ENCODE assay signal across 19 cellular contexts in genomic region chrX:53022381-53022780, GRCh38. TPM values are rescaled to one million over a fixed set of nuclear protein-coding genes. Genes with fewer than 3 reads are reported as not detected.
DNase-seq lines count a peak whose midpoint lies in the region; ATAC-seq and TF ChIP-seq lines count a peak whose summit lies in the region.
"Had no signal": no experiment of that assay in that cellular context is flagged by ENCODE, and none has a peak within 500 bp of the region (broad histone marks: within the 10 kb centered on the region; RNA-seq: fewer than 3 reads in every experiment).

No MANE protein-coding gene starts in this region.

- no peaks in the 10 kb centered on the region for H3K4me1 Mint-ChIP-seq in activated CD4-positive, alpha-beta T cell treated with anti-CD3 and anti-CD28 coated beads, Interleukin-2, amount 10 ng/mL, durations not matched to agents 24 days and 14 days
- H3K4me1 Mint-ChIP-seq in endodermal cell, result peaks cover 3% of the 10 kb centered on the region
- H3K4me1 Mint-ChIP-seq in nephron progenitor cell, result peaks cover 4% of the 10 kb centered on the region
- H3K4me1 Mint-ChIP-seq in progenitor cell of endocrine pancreas (ENCODE audit: low read depth), result no peaks in the 10 kb centered on the region
- H3K4me1 Mint-ChIP-seq in naive thymus-derived CD4-positive, alpha-beta T cell, result no peaks in the 10 kb centered on the region

- H3K36me3 ChIP-seq in endodermal cell (ENCODE audit: control insufficient read depth, insufficient read depth, low read length), result no peaks in the 10 kb centered on the region
- H3K36me3 ChIP-seq in naive thymus-derived CD4-positive, alpha-beta T cell (ENCODE audit: control insufficient read depth in 2 of 3, insufficient read depth in 3 of 3, low read length in 3 of 3), result no peaks in the 10 kb centered on the region
- no peaks in the 10 kb centered on the region for H3K36me3 ChIP-seq in suprapubic skin

- H3K27me3 ChIP-seq in endodermal cell (ENCODE audit: control insufficient read depth, insufficient read depth, low read length, poor library complexity, severe bottlenecking) (no peaks in the 10 kb centered on the region), suprapubic skin (peaks cover 5% of the 10 kb centered on the region)
- no peaks in the 10 kb centered on the region for H3K27me3 ChIP-seq in naive thymus-derived CD4-positive, alpha-beta T cell (ENCODE audit: control insufficient read depth in 2 of 2, insufficient read depth in 2 of 2, low read length in 2 of 2)

- TF ChIP-seq CTCF in endodermal cell (conservative IDR thresholded peaks at IDR 0.05), result no peak
- TF ChIP-seq CTCF in nephron progenitor cell (IDR thresholded peaks at IDR 0.05), result no peak
- no peak for TF ChIP-seq CTCF in progenitor cell of endocrine pancreas (IDR thresholded peaks at IDR 0.05; ENCODE audit: unreplicated experiment)
- no peak for TF ChIP-seq CTCF in coronary artery (IDR thresholded peaks at IDR 0.05)
- no peak for TF ChIP-seq CTCF in suprapubic skin (IDR thresholded peaks at IDR 0.05)

- DNase-seq in activated CD4-positive, alpha-beta T cell treated with anti-CD3 and anti-CD28 coated beads, Interleukin-2, amount 10 ng/mL, durations not matched to agents 24 days and 14 days, result peak; percentile 20
- DNase-seq in activated CD4-positive, alpha-beta T cell treated with anti-CD3 and anti-CD28 coated beads, Interleukin-2, amount 50 U/mL, for 4 hours, result no peak
- DNase-seq in endodermal cell (peak; percentile 70), nephron progenitor cell (no peak), progenitor cell of endocrine pancreas (ENCODE audit: low spot score, unreplicated experiment) (no peak), coronary artery (ENCODE audit: low spot score) (no peak), suprapubic skin (ENCODE audit: low spot score in 2 of 2) (no peak)
- DNase-seq in naive thymus-derived CD4-positive, alpha-beta T cell, result no peak
- DNase-seq: AML-193; CD4-positive, alpha-beta T cell; GDM1; GOT3; H7; HFFc6 had no signal

- CTCF ChIA-PET in naive thymus-derived CD4-positive, alpha-beta T cell (lab: Charles Lee), result no interaction called here

- H3K4me1 ChIP-seq in endodermal cell (ENCODE audit: control insufficient read depth, insufficient read depth, low read length) (no peaks in the 10 kb centered on the region), suprapubic skin (no peaks in the 10 kb centered on the region)
- no peaks in the 10 kb centered on the region for H3K4me1 ChIP-seq in naive thymus-derived CD4-positive, alpha-beta T cell (ENCODE audit: control insufficient read depth in 2 of 2, insufficient read depth in 2 of 2, low read length in 2 of 2)
- H3K4me1 ChIP-seq: A549, Caco-2 had no signal

- no peak for TF ChIP-seq EP300 in suprapubic skin (IDR thresholded peaks at IDR 0.05)

- POLR2A ChIA-PET in naive thymus-derived CD4-positive, alpha-beta T cell (lab: Charles Lee), result no interaction called here

- no peak overlapping the region for H3K27ac Mint-ChIP-seq in activated CD4-positive, alpha-beta T cell treated with anti-CD3 and anti-CD28 coated beads, Interleukin-2, amount 10 ng/mL, durations not matched to agents 24 days and 14 days
- H3K27ac Mint-ChIP-seq in endodermal cell, result no peak overlapping the region
- H3K27ac Mint-ChIP-seq in nephron progenitor cell, result peak overlapping the region; percentile 57
- peak overlapping the region; percentile 84 for H3K27ac Mint-ChIP-seq in progenitor cell of endocrine pancreas
- no peak overlapping the region for H3K27ac Mint-ChIP-seq in naive thymus-derived CD4-positive, alpha-beta T cell
- H3K27ac Mint-ChIP-seq: CD4-positive, alpha-beta T cell; HFFc6 had no signal

- WGBS in endodermal cell (ENCODE audit: insufficient coverage in 1 of 2, insufficient read length in 1 of 2), 2 experiments, result 39 to 42% methylated on average over 2 to 4 of the region's 8 CpGs
- 47% methylated on average over 8 of the region's 8 CpGs for WGBS in suprapubic skin

- no peak overlapping the region for H3K9ac ChIP-seq in endodermal cell (ENCODE audit: extremely low read depth, low read length, poor library complexity, severe bottlenecking)

- H3K27ac ChIP-seq in endodermal cell (ENCODE audit: low read depth, low read length) (no peak overlapping the region), coronary artery (no peak overlapping the region), suprapubic skin (no peak overlapping the region)
- no peak overlapping the region for H3K27ac ChIP-seq in naive thymus-derived CD4-positive, alpha-beta T cell (ENCODE audit: low read depth, low read length)
- H3K27ac ChIP-seq: 22Rv1, A549, C4-2B had no signal

- H3K4me3 ChIP-seq in endodermal cell (ENCODE audit: low read length) (no peak overlapping the region), coronary artery (no peak overlapping the region), suprapubic skin (no peak overlapping the region)
- no peak overlapping the region for H3K4me3 ChIP-seq in naive thymus-derived CD4-positive, alpha-beta T cell (ENCODE audit: low read length)
- H3K4me3 ChIP-seq: A549 had no signal

- intact Hi-C loops in activated CD4-positive, alpha-beta T cell treated with anti-CD3 and anti-CD28 coated beads, Interleukin-2, amount 10 ng/mL, durations not matched to agents 24 days and 14 days (cut with micrococcal nuclease), result no loop called here
- intact Hi-C loops in naive thymus-derived CD4-positive, alpha-beta T cell (cut with micrococcal nuclease), result no loop called here

- H3K9me3 ChIP-seq in endodermal cell (ENCODE audit: control insufficient read depth, low read length) (no peaks in the 10 kb centered on the region), suprapubic skin (no peaks in the 10 kb centered on the region)
- H3K9me3 ChIP-seq in naive thymus-derived CD4-positive, alpha-beta T cell (ENCODE audit: control insufficient read depth in 2 of 3, low read length in 3 of 3), result no peaks in the 10 kb centered on the region
- H3K9me3 ChIP-seq: A549, Caco-2 had no signal

- ATAC-seq in naive thymus-derived CD4-positive, alpha-beta T cell, result no peak
- ATAC-seq: A549, HCT116 had no signal

- H3K4me3 Mint-ChIP-seq in activated CD4-positive, alpha-beta T cell treated with anti-CD3 and anti-CD28 coated beads, Interleukin-2, amount 10 ng/mL, durations not matched to agents 24 days and 14 days, result no peak overlapping the region
- H3K4me3 Mint-ChIP-seq in endodermal cell (no peak overlapping the region), nephron progenitor cell (no peak overlapping the region), progenitor cell of endocrine pancreas (ENCODE audit: low read depth) (no peak overlapping the region)
- no peak overlapping the region for H3K4me3 Mint-ChIP-seq in naive thymus-derived CD4-positive, alpha-beta T cell
- H3K4me3 Mint-ChIP-seq: CD4-positive, alpha-beta T cell; HFFc6 had no signal

- no peak for TF ChIP-seq POLR2A in suprapubic skin (IDR thresholded peaks at IDR 0.05)

- H3K36me3 Mint-ChIP-seq in activated CD4-positive, alpha-beta T cell treated with anti-CD3 and anti-CD28 coated beads, Interleukin-2, amount 10 ng/mL, durations not matched to agents 24 days and 14 days (ENCODE audit: low read depth), result no peaks in the 10 kb centered on the region
- H3K36me3 Mint-ChIP-seq in endodermal cell (ENCODE audit: low read depth) (peaks cover 2% of the 10 kb centered on the region), nephron progenitor cell (ENCODE audit: low read depth) (no peaks in the 10 kb centered on the region), progenitor cell of endocrine pancreas (ENCODE audit: insufficient read depth) (no peaks in the 10 kb centered on the region)
- no peaks in the 10 kb centered on the region for H3K36me3 Mint-ChIP-seq in naive thymus-derived CD4-positive, alpha-beta T cell

- H3K9me3 Mint-ChIP-seq in activated CD4-positive, alpha-beta T cell treated with anti-CD3 and anti-CD28 coated beads, Interleukin-2, amount 10 ng/mL, durations not matched to agents 24 days and 14 days, result no peaks in the 10 kb centered on the region
- H3K9me3 Mint-ChIP-seq in endodermal cell (peaks cover 42% of the 10 kb centered on the region), nephron progenitor cell (peaks cover 47% of the 10 kb centered on the region), progenitor cell of endocrine pancreas (ENCODE audit: low read depth) (peaks cover 16% of the 10 kb centered on the region)
- H3K9me3 Mint-ChIP-seq in naive thymus-derived CD4-positive, alpha-beta T cell, result no peaks in the 10 kb centered on the region
- H3K9me3 Mint-ChIP-seq: CD4-positive, alpha-beta T cell; HFFc6 had no signal

- peaks cover 7% of the 10 kb centered on the region for H3K27me3 Mint-ChIP-seq in activated CD4-positive, alpha-beta T cell treated with anti-CD3 and anti-CD28 coated beads, Interleukin-2, amount 10 ng/mL, durations not matched to agents 24 days and 14 days
- H3K27me3 Mint-ChIP-seq in endodermal cell (ENCODE audit: insufficient read depth) (no peaks in the 10 kb centered on the region), nephron progenitor cell (ENCODE audit: low read depth, poor library complexity) (peaks cover 9% of the 10 kb centered on the region), progenitor cell of endocrine pancreas (peaks cover 3% of the 10 kb centered on the region)
- peaks cover 0 to 7% (median 0%) of the 10 kb centered on the region in 5 donors for H3K27me3 Mint-ChIP-seq in naive thymus-derived CD4-positive, alpha-beta T cell
- H3K27me3 Mint-ChIP-seq: CD4-positive, alpha-beta T cell had no signal

RNA-seq across cellular contexts. Expression of gene GPR173, which starts 26.2 kb away (rescaled TPM):
- not detected in 2 replicates for total RNA-seq in activated CD4-positive, alpha-beta T cell treated with anti-CD3 and anti-CD28 coated beads, Interleukin-2, amount 10 ng/mL, durations not matched to agents 24 days and 14 days
- total RNA-seq in endodermal cell (1 to 10 TPM; 7.0 to 9.4 TPM), progenitor cell of endocrine pancreas (18.4 and 19.4 TPM in 2 replicates), suprapubic skin (1 to 10 TPM in 1 of 4 donors, under 1 TPM in 3; 0.21 to 2.3 (median 0.72) TPM)
- 16.5 TPM for polyA plus RNA-seq in endodermal cell (2013, experiment 1 of 2)
- polyA plus RNA-seq in endodermal cell (2013, experiment 2 of 2), result 14.7 TPM
- under 1 TPM in 2 of 5 experiments, not detected in 3; 0.13 to 0.47 TPM for total RNA-seq in naive thymus-derived CD4-positive, alpha-beta T cell
- polyA plus RNA-seq in naive thymus-derived CD4-positive, alpha-beta T cell, result not detected
- total RNA-seq: CD4-positive, alpha-beta T cell had no signal

RNA-seq across cellular contexts. Expression of gene TSPYL2, which starts 59.8 kb away (rescaled TPM):
- total RNA-seq in activated CD4-positive, alpha-beta T cell treated with anti-CD3 and anti-CD28 coated beads, Interleukin-2, amount 10 ng/mL, durations not matched to agents 24 days and 14 days, result 37.3 and 40.3 TPM in 2 replicates
- total RNA-seq in endodermal cell (10 to 100 TPM; 16.6 to 25.1 TPM), progenitor cell of endocrine pancreas (53.6 and 54.9 TPM in 2 replicates), suprapubic skin (10 to 100 TPM; 29.4 to 60.7 (median 48.4) TPM)
- 20.3 TPM for polyA plus RNA-seq in endodermal cell (2013, experiment 1 of 2)
- 17.6 TPM for polyA plus RNA-seq in endodermal cell (2013, experiment 2 of 2)
- 100 to 1,000 TPM in 4 of 5 experiments, 10 to 100 TPM in 1; 23.4 to 239 (median 166) TPM for total RNA-seq in naive thymus-derived CD4-positive, alpha-beta T cell
- polyA plus RNA-seq in naive thymus-derived CD4-positive, alpha-beta T cell, result 10 to 100 TPM; 21.9 to 40.9 TPM

Comparison
In these comparisons a context has a peak if more than half of its experiments do, and no peak if none do; other contexts are left out.
1. DNase-seq: peak in activated CD4-positive, alpha-beta T cell treated with anti-CD3 and anti-CD28 coated beads, Interleukin-2, amount 10 ng/mL, durations not matched to agents 24 days and 14 days (single experiment) and endodermal cell (single experiment); none in activated CD4-positive, alpha-beta T cell treated with anti-CD3 and anti-CD28 coated beads, Interleukin-2, amount 50 U/mL, for 4 hours (0 of 2), nephron progenitor cell (single experiment), progenitor cell of endocrine pancreas (single experiment), naive thymus-derived CD4-positive, alpha-beta T cell (0 of 9), coronary artery (single experiment) and suprapubic skin (0 of 2).
2. H3K27ac Mint-ChIP-seq: peak in nephron progenitor cell (single experiment) and progenitor cell of endocrine pancreas (single experiment); none in activated CD4-positive, alpha-beta T cell treated with anti-CD3 and anti-CD28 coated beads, Interleukin-2, amount 10 ng/mL, durations not matched to agents 24 days and 14 days (single experiment), endodermal cell (single experiment) and naive thymus-derived CD4-positive, alpha-beta T cell (0 of 9).